Comparison of ENCODE assay signal across 18 cellular contexts in genomic region chr5:55985181-55985580, GRCh38.
"Had no signal": no experiment of that assay in that cellular context is flagged by ENCODE, and none has a peak within 500 bp of the region (broad histone marks: within the 10 kb centered on the region; RNA-seq: fewer than 3 reads in every experiment).

No MANE protein-coding gene starts in this region.

- FAIRE-seq: endothelial cell of umbilical vein had no signal

- H3K27ac ChIP-seq: esophagus squamous epithelium, left ventricle myocardium inferior, SK-N-MC, suprapubic skin, VCaP had no signal

- ATAC-seq: natural killer cell treated with Interleukin-12 subunit alpha and Interleukin-12 subunit beta and Interleukin-15 and Interleukin-18, amount 100 ng/mL, for 72 hours had no signal

- H3K27me3 Mint-ChIP-seq: memory B cell; natural killer cell treated with Interleukin-12 subunit alpha and Interleukin-12 subunit beta and Interleukin-15 and Interleukin-18, amount 100 ng/mL, for 72 hours; stimulated activated naive CD8-positive, alpha-beta T cell treated with anti-CD3 and anti-CD28 coated beads, Interleukin-15, Interleukin-2, amounts not matched to agents 100 ng/mL and 50 ng/mL, for 24 hours had no signal

- H3K36me3 Mint-ChIP-seq: natural killer cell treated with Interleukin-12 subunit alpha and Interleukin-12 subunit beta and Interleukin-15 and Interleukin-18, amount 100 ng/mL, for 72 hours had no signal

- H3K4me3 Mint-ChIP-seq: memory B cell; natural killer cell treated with Interleukin-12 subunit alpha and Interleukin-12 subunit beta and Interleukin-15 and Interleukin-18, amount 100 ng/mL, for 72 hours; stimulated activated naive CD8-positive, alpha-beta T cell treated with anti-CD3 and anti-CD28 coated beads, Interleukin-15, Interleukin-2, amounts not matched to agents 100 ng/mL and 50 ng/mL, for 24 hours had no signal

- H3K9me3 Mint-ChIP-seq: memory B cell; natural killer cell treated with Interleukin-12 subunit alpha and Interleukin-12 subunit beta and Interleukin-15 and Interleukin-18, amount 100 ng/mL, for 72 hours; stimulated activated naive CD8-positive, alpha-beta T cell treated with anti-CD3 and anti-CD28 coated beads, Interleukin-15, Interleukin-2, amounts not matched to agents 100 ng/mL and 50 ng/mL, for 24 hours had no signal

- H3K27me3 ChIP-seq: esophagus squamous epithelium, suprapubic skin had no signal

- H3K27ac Mint-ChIP-seq: memory B cell; natural killer cell treated with Interleukin-12 subunit alpha and Interleukin-12 subunit beta and Interleukin-15 and Interleukin-18, amount 100 ng/mL, for 72 hours had no signal

- H3K9me3 ChIP-seq: esophagus squamous epithelium, left ventricle myocardium inferior, suprapubic skin had no signal

- H3K4me3 ChIP-seq: esophagus squamous epithelium, left ventricle myocardium inferior, SK-N-MC, skin epidermis, suprapubic skin had no signal

- DNase-seq: activated CD4-positive, alpha-beta T cell treated with anti-CD3 and anti-CD28 coated beads for 48 hours; aorta; cerebellar nuclear complex; effector CD8-positive, alpha-beta T cell; esophagus squamous epithelium; foreskin fibroblast; left ventricle myocardium inferior; posterior cingulate gyrus; Right ventricle myocardium superior; trophoblast cell had no signal
